ENCODE assay signal across 16 cellular contexts in the genomic region with DNA sequence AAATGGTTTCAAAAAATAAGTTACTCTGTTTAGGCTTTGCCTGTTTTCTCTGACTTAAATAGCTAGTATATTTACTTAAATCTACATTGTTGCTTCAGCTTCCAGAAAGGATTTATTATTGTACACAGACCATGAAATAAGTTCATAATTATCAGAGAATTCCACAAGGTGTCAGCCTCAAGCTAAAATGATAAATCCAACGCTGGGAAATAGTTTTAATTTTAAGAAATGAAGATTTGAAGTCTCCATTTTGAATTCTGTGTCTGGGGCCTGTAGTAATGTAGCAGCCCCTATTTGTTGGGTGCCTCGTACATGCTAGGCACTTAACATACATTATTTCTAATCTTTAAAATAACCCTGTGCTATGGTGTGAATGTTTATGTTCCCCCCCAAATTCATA.
DNase-seq lines count a peak whose midpoint lies in the region; ATAC-seq and TF ChIP-seq lines count a peak whose summit lies in the region.
"Had no signal": no experiment of that assay in that cellular context is flagged by ENCODE, and none has a peak within 500 bp of the region (broad histone marks: within the 10 kb centered on the region; RNA-seq: fewer than 3 reads in every experiment).

No MANE protein-coding gene starts in this region.

- H3K4me1 ChIP-seq in right cardiac atrium (ENCODE audit: control insufficient read depth, insufficient read depth, low read length) = peaks cover 2% of the 10 kb centered on the region
- H3K4me1 ChIP-seq: BLaER1 treated with 17β-estradiol and CSF1 and Interleukin-3, amounts not matched to agents 10 nM and 100 nM had no signal

- H3K27ac ChIP-seq in right cardiac atrium (ENCODE audit: low read length) = no peak overlapping the region
- H3K27ac ChIP-seq: BLaER1 treated with 17β-estradiol and CSF1 and Interleukin-3, amounts not matched to agents 10 nM and 100 nM; brain microvascular endothelial cell; SK-N-MC had no signal

- H3K36me3 Mint-ChIP-seq in chondrocyte (ENCODE audit: low read depth) = peaks cover 2% of the 10 kb centered on the region

- H3K9me3 ChIP-seq in right cardiac atrium (ENCODE audit: control insufficient read depth, low read length) = no peaks in the 10 kb centered on the region
- H3K9me3 ChIP-seq: BLaER1 treated with 17β-estradiol and CSF1 and Interleukin-3, amounts not matched to agents 10 nM and 100 nM had no signal

- WGBS in right cardiac atrium = 56% methylated on average over 2 of the region's 2 CpGs

- peak; percentile 71 for ATAC-seq in Right ventricle myocardium superior (ENCODE audit: poor library complexity)
- no peak for ATAC-seq in right cardiac atrium
- ATAC-seq in stimulated activated naive CD8-positive, alpha-beta T cell treated with anti-CD3 and anti-CD28 coated beads, Interleukin-15, Interleukin-2, amounts not matched to agents 100 U/mL and 50 U/mL, for 24 hours = no peak
- ATAC-seq: activated CD4-positive, alpha-beta T cell treated with anti-CD3 and anti-CD28 coated beads for 36 hours had no signal

- peaks cover 5% of the 10 kb centered on the region for H3K4me1 Mint-ChIP-seq in chondrocyte (ENCODE audit: low read depth)
- H3K4me1 Mint-ChIP-seq: activated CD4-positive, alpha-beta T cell treated with anti-CD3 and anti-CD28 coated beads for 36 hours; neural crest cell had no signal

- no peaks in the 10 kb centered on the region for H3K9me3 Mint-ChIP-seq in chondrocyte (ENCODE audit: low read depth)
- H3K9me3 Mint-ChIP-seq: activated T-helper 2 cell treated with anti-CD3 and anti-CD28 coated beads, Interferon-gamma antibody, Interleukin-2, Interleukin-4, amounts not matched to agents 10 μg/mL and 5 μg/mL and 100 μg/mL, durations not matched to agents 14 hours and 24 hours and 36 hours; neural crest cell had no signal

- no peak overlapping the region for H3K4me3 Mint-ChIP-seq in chondrocyte (ENCODE audit: unreplicated experiment)
- H3K4me3 Mint-ChIP-seq: activated CD4-positive, alpha-beta T cell treated with anti-CD3 and anti-CD28 coated beads for 36 hours; neural crest cell had no signal

- intact Hi-C loops in Right ventricle myocardium superior (cut with DNase I) = loop anchor here (5.0 kb wide), 2 partner anchors 509 to 524 kb away; no protein-coding TSS in a partner anchor
- intact Hi-C loops in right cardiac atrium (cut with DNase I) = loop anchor here in 2 of 4 donors (5.0 to 10.0 kb wide), 2 partner anchors 91 to 504 kb away; partner anchors contain the start of gene KCNMB2 (in 1 of the 2)

- H3K4me3 ChIP-seq in right cardiac atrium (ENCODE audit: low read length) (no peak overlapping the region), retinal pigment epithelial cell (ENCODE audit: low read length) (no peak overlapping the region)
- H3K4me3 ChIP-seq: BLaER1 treated with 17β-estradiol and CSF1 and Interleukin-3, amounts not matched to agents 10 nM and 100 nM; SK-N-MC had no signal

- H3K27ac Mint-ChIP-seq in chondrocyte (ENCODE audit: unreplicated experiment) = no peak overlapping the region
- H3K27ac Mint-ChIP-seq: activated CD4-positive, alpha-beta T cell treated with anti-CD3 and anti-CD28 coated beads for 36 hours; activated T-helper 2 cell treated with anti-CD3 and anti-CD28 coated beads, Interferon-gamma antibody, Interleukin-2, Interleukin-4, amounts not matched to agents 10 μg/mL and 5 μg/mL and 100 μg/mL, durations not matched to agents 14 hours and 24 hours and 36 hours had no signal

- DNase-seq in Right ventricle myocardium superior (no peak), right cardiac atrium (no peak), NCI-H446 treated with DMSO at 0.1 percent for 48 hours (lab: John Stamatoyannopoulos, UW) (peak; percentile 30), chondrocyte (ENCODE audit: low spot score) (no peak), retinal pigment epithelial cell (ENCODE audit: low read depth) (peak; percentile 4), middle frontal gyrus (ENCODE audit: extremely low spot score, low spot score) (no peak)
- DNase-seq in central memory CD4-positive, alpha-beta T cell = no peak
- no peak for DNase-seq in stimulated activated naive CD8-positive, alpha-beta T cell treated with anti-CD3 and anti-CD28 coated beads, Interleukin-15, Interleukin-2, amounts not matched to agents 100 U/mL and 50 U/mL, for 24 hours
- DNase-seq: activated CD4-positive, alpha-beta T cell treated with anti-CD3 and anti-CD28 coated beads for 36 hours; brain microvascular endothelial cell; kidney; NCI-H2227 treated with DMSO at 0.1 percent for 48 hours had no signal

- no peaks in the 10 kb centered on the region for H3K27me3 ChIP-seq in right cardiac atrium (ENCODE audit: control insufficient read depth, insufficient read depth)
- H3K27me3 ChIP-seq: BLaER1 treated with 17β-estradiol and CSF1 and Interleukin-3, amounts not matched to agents 10 nM and 100 nM; brain microvascular endothelial cell had no signal

- peak; percentile 78 for TF ChIP-seq CTCF in chondrocyte (IDR thresholded peaks at IDR 0.05)
- peak; percentile 20 for TF ChIP-seq CTCF in retinal pigment epithelial cell (conservative IDR thresholded peaks at IDR 0.05; ENCODE audit: low read depth, low read length)

- H3K27me3 Mint-ChIP-seq in chondrocyte (ENCODE audit: low read depth) = peaks cover 4% of the 10 kb centered on the region
- H3K27me3 Mint-ChIP-seq: activated CD4-positive, alpha-beta T cell treated with anti-CD3 and anti-CD28 coated beads for 36 hours had no signal

Comparison
In these comparisons a context has a peak if more than half of its experiments do, and no peak if none do; other contexts are left out.
1. DNase-seq: peak in NCI-H446 treated with DMSO at 0.1 percent for 48 hours (single experiment) and retinal pigment epithelial cell (single experiment); none in Right ventricle myocardium superior (single experiment), right cardiac atrium (0 of 3), chondrocyte (single experiment), middle frontal gyrus (single experiment), central memory CD4-positive, alpha-beta T cell (single experiment) and stimulated activated naive CD8-positive, alpha-beta T cell treated with anti-CD3 and anti-CD28 coated beads, Interleukin-15, Interleukin-2, amounts not matched to agents 100 U/mL and 50 U/mL, for 24 hours (single experiment).